ENCODE assay signal across 8 cellular contexts in the genomic region with DNA sequence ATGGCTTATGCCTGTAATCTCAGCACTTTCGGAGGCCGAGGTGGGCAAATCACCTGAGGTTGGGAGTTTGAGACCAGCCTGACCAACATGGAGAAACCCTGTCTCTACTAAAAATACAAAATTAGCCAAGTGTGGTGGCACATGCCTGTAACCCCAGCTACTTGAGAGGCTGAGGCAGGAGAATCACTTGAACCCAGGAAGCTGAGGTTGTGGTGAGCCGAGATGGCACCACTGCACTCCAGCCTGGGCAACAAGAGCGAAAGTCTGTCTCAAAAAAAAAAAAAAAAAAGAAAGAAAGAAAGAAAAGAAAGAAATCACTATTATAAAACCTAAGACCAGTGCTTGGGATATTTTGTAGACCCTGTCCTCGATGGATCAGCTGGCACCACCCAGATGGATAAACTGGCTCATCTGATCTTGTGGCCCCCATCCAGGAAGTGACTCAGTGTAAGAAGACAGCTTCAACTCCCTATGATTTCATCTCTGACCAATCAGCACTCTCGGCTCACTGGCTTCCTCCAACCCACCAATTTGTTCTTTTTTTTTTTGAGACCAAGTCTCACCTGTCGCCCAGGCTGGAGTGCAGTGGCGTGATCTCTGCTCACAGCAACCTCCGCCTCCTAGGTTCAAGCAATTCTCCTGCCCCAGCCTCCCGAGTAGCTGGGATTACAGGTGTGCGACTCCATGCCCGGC. TPM values are rescaled to one million over a fixed set of nuclear protein-coding genes. Genes with fewer than 3 reads are reported as not detected.
DNase-seq lines count a peak whose midpoint lies in the region; TF ChIP-seq lines count a peak whose summit lies in the region.
"Not testable (repeated sequence)": the region's sequence is repeated elsewhere in the genome, so short reads cannot be mapped to it uniquely, and the experiment has no call there.

No MANE protein-coding gene starts in this region.

- not testable (repeated sequence) for TF ChIP-seq CTCF in choroid plexus epithelial cell (conservative IDR thresholded peaks at IDR 0.05; ENCODE audit: low read depth, low read length)

- H3K4me3 ChIP-seq in choroid plexus epithelial cell (ENCODE audit: low read depth, low read length) = not testable (repeated sequence)

- DNase-seq in DMS 273 treated with DMSO at 0.1 percent for 48 hours (lab: John Stamatoyannopoulos, UW) (peak; percentile 20), M059J (ENCODE audit: low read depth) (peak; percentile 94), RKO (ENCODE audit: low spot score) (peak; percentile 89), choroid plexus epithelial cell (ENCODE audit: low read depth) (peak; percentile 78), lung microvascular endothelial cell (ENCODE audit: low read depth in 2 of 2) (peak; percentile 30 to 70)
- DNase-seq in activated CD4-positive, CD25-positive, alpha-beta regulatory T cell treated with anti-CD3 and anti-CD28 coated beads, Interleukin-2, amount 50 U/mL, for 16 hours (ENCODE audit: low read depth, low spot score) = peak; percentile 23
- DNase-seq in activated T-helper 1 cell treated with anti-CD3 and anti-CD28 coated beads, Interleukin-2, amount 50 U/mL, for 16 hours (ENCODE audit: low read depth in 1 of 2, low spot score in 1 of 2) = peak; percentile 21 to 39
- peak; percentile 31 for DNase-seq in stimulated activated CD8-positive, alpha-beta memory T cell treated with anti-CD3 and anti-CD28 coated beads, Interleukin-12 subunit alpha, Interleukin-12 subunit beta, amount 100 ng/mL, for 24 hours (ENCODE audit: extremely low read depth)

RNA-seq across cellular contexts. Expression of gene GMPS, which starts 8.0 kb away (rescaled TPM):
- total RNA-seq in M059J (2014; rRNA removed; shearing (Covaris generic)) = 112 and 174 TPM in 2 replicates
- total RNA-seq in lung microvascular endothelial cell = 8.7 and 9.3 TPM in 2 replicates

RNA-seq across cellular contexts. Expression of gene SLC33A1, which starts 8.2 kb away (rescaled TPM):
- 28.3 and 45.5 TPM in 2 replicates for total RNA-seq in M059J (2014; rRNA removed; shearing (Covaris generic))
- total RNA-seq in lung microvascular endothelial cell = 10.9 and 15.7 TPM in 2 replicates

RNA-seq across cellular contexts. Expression of gene C3orf33, which starts 56.4 kb away (rescaled TPM):
- 1.5 and 1.7 TPM in 2 replicates for total RNA-seq in M059J (2014; rRNA removed; shearing (Covaris generic))
- 0.87 and 1.4 TPM in 2 replicates for total RNA-seq in lung microvascular endothelial cell

Comparison
In these comparisons a context has a peak if more than half of its experiments do, and no peak if none do; other contexts are left out.
1. DNase-seq: peak in every context shown above with its lines; median percentile 94 in M059J; 89 in RKO; 78 in choroid plexus epithelial cell; 50 in lung microvascular endothelial cell; 31 in stimulated activated CD8-positive, alpha-beta memory T cell treated with anti-CD3 and anti-CD28 coated beads, Interleukin-12 subunit alpha, Interleukin-12 subunit beta, amount 100 ng/mL, for 24 hours; 30 in activated T-helper 1 cell treated with anti-CD3 and anti-CD28 coated beads, Interleukin-2, amount 50 U/mL, for 16 hours; 23 in activated CD4-positive, CD25-positive, alpha-beta regulatory T cell treated with anti-CD3 and anti-CD28 coated beads, Interleukin-2, amount 50 U/mL, for 16 hours; 20 in DMS 273 treated with DMSO at 0.1 percent for 48 hours.
2. RNA of gene GMPS, which starts 8.0 kb away (total RNA-seq): 112 to 174 TPM in M059J; 8.7 to 9.3 TPM in lung microvascular endothelial cell; every median in the first group is over 10 times any median in the second.